Comparison of ENCODE assay signal across 25 cellular contexts in genomic region chr1:2535981-2536380, GRCh38. TPM values are rescaled to one million over a fixed set of nuclear protein-coding genes. Genes with fewer than 3 reads are reported as not detected.
A peak's percentile ranks its signal among the peaks of the same experiment; 100 is the strongest.
DNase-seq lines count a peak whose midpoint lies in the region; TF ChIP-seq lines count a peak whose summit lies in the region.
"Had no signal": no experiment of that assay in that cellular context is flagged by ENCODE, and none has a peak within 500 bp of the region (broad histone marks: within the 10 kb centered on the region; RNA-seq: fewer than 3 reads in every experiment).

No MANE protein-coding gene starts in this region.

- H3K27ac ChIP-seq in neuronal stem cell (replicated peaks; ENCODE audit: low read length), result no peak overlapping the region
- H3K27ac ChIP-seq in hepatocyte, result no peak overlapping the region
- H3K27ac ChIP-seq: BLaER1 treated with 17β-estradiol and CSF1 and Interleukin-3, amounts not matched to agents 10 nM and 100 nM; PC-9 had no signal

- peak overlapping the region; percentile 98 for H2BK12ac ChIP-seq in neuronal stem cell (ENCODE audit: low read length)

- H3K4me1 Mint-ChIP-seq in brain, result peaks cover 57% of the 10 kb centered on the region

- no peaks in the 10 kb centered on the region for H3K36me3 ChIP-seq in neuronal stem cell (replicated peaks in 1 of 2; ENCODE audit: control insufficient read depth in 2 of 2, insufficient read depth in 2 of 2, low read length in 2 of 2)
- H3K36me3 ChIP-seq in hepatocyte (replicated peaks; ENCODE audit: insufficient read depth, low read depth), result no peaks in the 10 kb centered on the region
- H3K36me3 ChIP-seq: BLaER1 treated with 17β-estradiol and CSF1 and Interleukin-3, amounts not matched to agents 10 nM and 100 nM had no signal

- H3K27me3 ChIP-seq in neuronal stem cell (ENCODE audit: control insufficient read depth in 3 of 3, insufficient read depth in 3 of 3, low read depth in 1 of 3, low read length in 3 of 3) (peaks cover 0 to 74% (median 6%) of the 10 kb centered on the region in 3 experiments), hepatocyte (peaks cover 19% of the 10 kb centered on the region)

- no peak for TF ChIP-seq CTCF in brain (conservative IDR thresholded peaks at IDR 0.05)
- TF ChIP-seq CTCF in hepatocyte (IDR thresholded peaks at IDR 0.05; ENCODE audit: poor library complexity), result no peak

- H2BK15ac ChIP-seq in neuronal stem cell (ENCODE audit: low read length), result peak overlapping the region; percentile 94

- peak overlapping the region; percentile 87 for H3K23ac ChIP-seq in neuronal stem cell (ENCODE audit: low read depth, low read length, poor library complexity)

- H2BK5ac ChIP-seq in neuronal stem cell (ENCODE audit: low read length), result peak overlapping the region; percentile 100

- peaks cover 6% of the 10 kb centered on the region for H3K79me1 ChIP-seq in neuronal stem cell (ENCODE audit: low read depth, low read length)

- H3K9me3 ChIP-seq in neuronal stem cell (replicated peaks in 1 of 2; ENCODE audit: control insufficient read depth in 2 of 2, insufficient read depth in 1 of 2, low read depth in 1 of 2, low read length in 2 of 2) (peaks cover 4 to 5% of the 10 kb centered on the region in 2 donors), hepatocyte (ENCODE audit: low read depth) (no peaks in the 10 kb centered on the region)
- H3K9me3 ChIP-seq: BLaER1 treated with 17β-estradiol and CSF1 and Interleukin-3, amounts not matched to agents 10 nM and 100 nM; Caco-2 had no signal

- peak overlapping the region; percentile 99 for H3K18ac ChIP-seq in neuronal stem cell (ENCODE audit: low read length)

- peak overlapping the region; percentile 94 for H2AK5ac ChIP-seq in neuronal stem cell (ENCODE audit: low read depth, low read length)

- peak overlapping the region; percentile 84 for H2BK120ac ChIP-seq in neuronal stem cell (ENCODE audit: low read depth, low read length)

- no CpG with 5 or more reads among the region's 9 CpGs for WGBS in neuronal stem cell (ENCODE audit: extremely low coverage in 2 of 2, insufficient read length in 2 of 2, insufficient replicate concordance in 1 of 2), 2 donors
- WGBS in hepatocyte (ENCODE audit: low lambda C conversion rate, missing lambda C conversion rate), result 87% methylated on average over 9 of the region's 9 CpGs

- H3K27me3 Mint-ChIP-seq in brain, result peaks cover 4% of the 10 kb centered on the region

- H3K36me3 Mint-ChIP-seq in brain, result no peaks in the 10 kb centered on the region
- H3K36me3 Mint-ChIP-seq: CD4-positive, alpha-beta memory T cell had no signal

- H4K91ac ChIP-seq in neuronal stem cell (ENCODE audit: low read depth, low read length, poor library complexity), result peak overlapping the region; percentile 74

- no peak overlapping the region for H3K4me2 ChIP-seq in neuronal stem cell (ENCODE audit: insufficient read depth, low read length, poor library complexity, severe bottlenecking)
- no peak overlapping the region for H3K4me2 ChIP-seq in hepatocyte
- H3K4me2 ChIP-seq: BLaER1 treated with 17β-estradiol and CSF1 and Interleukin-3, amounts not matched to agents 10 nM and 100 nM had no signal

- peak overlapping the region; percentile 33 for H3K14ac ChIP-seq in neuronal stem cell (ENCODE audit: low read length)

- no peak overlapping the region for H3K4me3 ChIP-seq in neuronal stem cell (ENCODE audit: low read length in 2 of 2)
- H3K4me3 ChIP-seq in hepatocyte, result no peak overlapping the region
- H3K4me3 ChIP-seq: BLaER1 treated with 17β-estradiol and CSF1 and Interleukin-3, amounts not matched to agents 10 nM and 100 nM; PC-9 had no signal

- H3K27ac Mint-ChIP-seq in brain, result peak overlapping the region in 3 of 5 experiments; percentile 0 to 84 (median 61)
- H3K27ac Mint-ChIP-seq: CD4-positive, alpha-beta memory T cell had no signal

- DNase-seq in NCI-H1417 (lab: John Stamatoyannopoulos, UW), result peak in 2 of 3 experiments; percentile 36 to 56
- DNase-seq in NCI-H1417 treated with DMSO at 0.1 percent for 48 hours (lab: John Stamatoyannopoulos, UW), result no peak
- no peak for DNase-seq in neuronal stem cell (ENCODE audit: low spot score)
- DNase-seq in islet precursor cell, result no peak
- DNase-seq in NCI-H446 treated with DMSO at 0.1 percent for 48 hours (lab: John Stamatoyannopoulos, UW), result no peak
- DNase-seq in hepatocyte (ENCODE audit: low spot score), result no peak
- DNase-seq: 8988T; Caco-2; CD4-positive, alpha-beta memory T cell; GF-D8; GOT3; HCEC 1CT; NCI-H1048; NCI-H1436; NCI-H187; NCI-H2171 treated with DMSO at 0.1 percent for 48 hours; NCI-H524 treated with DMSO at 0.1 percent for 48 hours; NCI-H82; NK-92 treated with Interleukin-12 subunit alpha and Interleukin-12 subunit beta, amount 100 ng/mL, for 24 hours; PC-9; SHP77 had no signal

- H2AFZ ChIP-seq in neuronal stem cell (ENCODE audit: low read length), result no peak overlapping the region
- H2AFZ ChIP-seq in hepatocyte, result no peak overlapping the region
- H2AFZ ChIP-seq: PC-9 had no signal

- no peak overlapping the region for H4K8ac ChIP-seq in neuronal stem cell (ENCODE audit: low read depth, low read length)

- H3K4me1 ChIP-seq in neuronal stem cell (ENCODE audit: control insufficient read depth in 2 of 2, insufficient read depth in 1 of 2, low read depth in 1 of 2, low read length in 2 of 2), result peaks cover 34 to 60% of the 10 kb centered on the region in 2 donors
- H3K4me1 ChIP-seq in hepatocyte (ENCODE audit: insufficient read depth), result peaks cover 20% of the 10 kb centered on the region
- H3K4me1 ChIP-seq: Caco-2 had no signal

- H3K9ac ChIP-seq in neuronal stem cell (ENCODE audit: low read depth, low read length, poor library complexity), result no peak overlapping the region
- H3K9ac ChIP-seq: BLaER1 treated with 17β-estradiol and CSF1 and Interleukin-3, amounts not matched to agents 10 nM and 100 nM had no signal

- peak overlapping the region in 1 of 5 experiments; percentile 11 for H3K4me3 Mint-ChIP-seq in brain

- H3K9me3 Mint-ChIP-seq in brain, result peaks cover 0 to 4% (median 0%) of the 10 kb centered on the region in 5 experiments
- H3K9me3 Mint-ChIP-seq: CD4-positive, alpha-beta memory T cell had no signal

- H3K79me2 ChIP-seq in hepatocyte, result no peaks in the 10 kb centered on the region

- no peaks in the 10 kb centered on the region for H4K20me1 ChIP-seq in hepatocyte (ENCODE audit: insufficient read depth, poor library complexity, severe bottlenecking)

- H3K4ac ChIP-seq in neuronal stem cell (ENCODE audit: low read length), result peak overlapping the region; percentile 87

- H3K9me2 ChIP-seq in hepatocyte (replicated peaks; ENCODE audit: insufficient read depth), result no peaks in the 10 kb centered on the region

RNA-seq across cellular contexts. Expression of gene HES5, which starts 5.9 kb away (rescaled TPM):
- polyA plus RNA-seq in brain (ENCODE audit: insufficient read depth, low read depth, low replicate concordance) (1.6 TPM), hepatocyte (1.0 TPM in 2 replicates)
- 208 TPM for polyA plus RNA-seq in neuronal stem cell (2013, experiment 1 of 2)
- polyA plus RNA-seq in neuronal stem cell (2013, experiment 2 of 2), result 209 TPM
- total RNA-seq in hepatocyte, result not detected in 2 replicates
- total RNA-seq: Caco-2; CD4-positive, alpha-beta memory T cell; PC-9; RPMI7951; SK-MEL-5 had no signal
- polyA plus RNA-seq: CD4-positive, alpha-beta memory T cell had no signal

RNA-seq across cellular contexts. Expression of gene PANK4, which starts 9.6 kb away (rescaled TPM):
- polyA plus RNA-seq in brain (ENCODE audit: insufficient read depth, low read depth, low replicate concordance), result 23.7 TPM
- polyA plus RNA-seq in neuronal stem cell (2013, experiment 1 of 2), result 23.5 TPM
- polyA plus RNA-seq in neuronal stem cell (2013, experiment 2 of 2), result 22.7 TPM
- 18.5 and 20.4 TPM in 2 replicates for total RNA-seq in hepatocyte
- 21.3 and 21.5 TPM in 2 replicates for polyA plus RNA-seq in hepatocyte

RNA-seq across cellular contexts. Expression of gene TNFRSF14, which starts 20.2 kb away (rescaled TPM):
- polyA plus RNA-seq in brain (ENCODE audit: insufficient read depth, low read depth, low replicate concordance) (12.1 TPM), hepatocyte (5.3 and 5.4 TPM in 2 replicates)
- polyA plus RNA-seq in neuronal stem cell (2013, experiment 1 of 2), result 1.1 TPM
- polyA plus RNA-seq in neuronal stem cell (2013, experiment 2 of 2), result 1.3 TPM
- total RNA-seq in hepatocyte, result 2.7 and 6.1 TPM in 2 replicates

RNA-seq across cellular contexts. Expression of gene PRXL2B, which starts 50.6 kb away (rescaled TPM):
- 42.7 TPM for polyA plus RNA-seq in brain (ENCODE audit: insufficient read depth, low read depth, low replicate concordance)
- polyA plus RNA-seq in neuronal stem cell (2013, experiment 1 of 2), result 35.1 TPM
- polyA plus RNA-seq in neuronal stem cell (2013, experiment 2 of 2), result 35.3 TPM
- 21.4 and 36.7 TPM in 2 replicates for total RNA-seq in hepatocyte
- 39.6 and 41.4 TPM in 2 replicates for polyA plus RNA-seq in hepatocyte

RNA-seq across cellular contexts. Expression of gene PLCH2, which starts 59.9 kb away (rescaled TPM):
- 5.5 TPM for polyA plus RNA-seq in brain (ENCODE audit: insufficient read depth, low read depth, low replicate concordance)
- polyA plus RNA-seq in neuronal stem cell (2013, experiment 1 of 2), result 4.2 TPM
- 4.0 TPM for polyA plus RNA-seq in neuronal stem cell (2013, experiment 2 of 2)
- 0.48 and 1.3 TPM in 2 replicates for total RNA-seq in hepatocyte
- polyA plus RNA-seq in hepatocyte, result 1.9 and 3.4 TPM in 2 replicates
- total RNA-seq: SK-MEL-5 had no signal

Comparison
In these comparisons a context has a peak if more than half of its experiments do, and no peak if none do; other contexts are left out.
1. DNase-seq: peak in NCI-H1417 (2 of 3); none in NCI-H1417 treated with DMSO at 0.1 percent for 48 hours (single experiment), neuronal stem cell (single experiment), islet precursor cell (single experiment), NCI-H446 treated with DMSO at 0.1 percent for 48 hours (single experiment) and hepatocyte (single experiment).